Comparison of ENCODE assay signal across 26 cellular contexts in genomic region chr5:178765753-178766300, GRCh38.
"Had no signal": no experiment of that assay in that cellular context is flagged by ENCODE, and none has a peak within 500 bp of the region (broad histone marks: within the 10 kb centered on the region; RNA-seq: fewer than 3 reads in every experiment).

No MANE protein-coding gene starts in this region.

- H3K9me3 ChIP-seq: thoracic aorta, uterus had no signal

- H3K27ac Mint-ChIP-seq: activated CD4-positive, alpha-beta memory T cell treated with anti-CD3 and anti-CD28 coated beads, Interleukin-2, amount 10 ng/mL, durations not matched to agents 7 days and 5 days; activated CD4-positive, alpha-beta T cell treated with anti-CD3 and anti-CD28 coated beads, Interleukin-2, amount 10 ng/mL, durations not matched to agents 7 days and 5 days; activated naive CD4-positive, alpha-beta T cell treated with anti-CD3 and anti-CD28 coated beads, Interleukin-2, amount 50 U/mL, for 24 hours; activated naive CD8-positive, alpha-beta T cell treated with anti-CD3 and anti-CD28 coated beads, Interleukin-2, amount 50 U/mL, for 24 hours; activated T-cell treated with anti-CD3 and anti-CD28 coated beads, Interleukin-2, amount 50 U/mL, for 24 hours; natural killer cell; T-helper 17 cell had no signal

- DNase-seq: activated CD4-positive, alpha-beta memory T cell treated with anti-CD3 and anti-CD28 coated beads, Interleukin-2, amount 10 ng/mL, durations not matched to agents 7 days and 5 days; activated CD4-positive, alpha-beta T cell treated with anti-CD3 and anti-CD28 coated beads, Interleukin-2, amount 10 ng/mL, durations not matched to agents 7 days and 5 days; activated CD4-positive, CD25-positive, alpha-beta regulatory T cell treated with anti-CD3 and anti-CD28 coated beads, Interleukin-2, amount 50 U/mL, for 72 hours; activated CD8-positive, alpha-beta memory T cell treated with anti-CD3 and anti-CD28 coated beads, Interleukin-2, amount 50 U/mL, for 48 hours; activated naive CD8-positive, alpha-beta T cell treated with anti-CD3 and anti-CD28 coated beads, Interleukin-2, amount 50 U/mL, for 24 hours; activated T-cell treated with anti-CD3 and anti-CD28 coated beads, Interleukin-2, amount 50 U/mL, for 24 hours; amygdala; dorsolateral prefrontal cortex; effector memory CD4-positive, alpha-beta T cell; kidney glomerular epithelial cell; left lung; lower lobe of right lung; mesendoderm; natural killer cell; right cardiac atrium; stimulated activated CD4-positive, alpha-beta T cell treated with anti-CD3 and anti-CD28 coated beads, Interleukin-2, amount 100 ng/mL, for 48 hours; stimulated activated naive CD4-positive, alpha-beta T cell treated with Interleukin-2 at 50 U/mL for 16 hours; T-helper 17 cell; T1000; trophoblast cell; uterus; WERI-Rb-1 had no signal

- H3K27me3 ChIP-seq: dorsolateral prefrontal cortex, esophagus muscularis mucosa, left lung, uterus had no signal

- H3K36me3 Mint-ChIP-seq: activated naive CD4-positive, alpha-beta T cell treated with anti-CD3 and anti-CD28 coated beads, Interleukin-2, amount 50 U/mL, for 24 hours; natural killer cell had no signal

- H3K9me3 Mint-ChIP-seq: activated CD4-positive, alpha-beta T cell treated with anti-CD3 and anti-CD28 coated beads, Interleukin-2, amount 10 ng/mL, durations not matched to agents 7 days and 5 days; activated naive CD8-positive, alpha-beta T cell treated with anti-CD3 and anti-CD28 coated beads, Interleukin-2, amount 50 U/mL, for 24 hours; activated T-cell treated with anti-CD3 and anti-CD28 coated beads, Interleukin-2, amount 50 U/mL, for 24 hours; natural killer cell had no signal

- H3K4me1 Mint-ChIP-seq: activated CD4-positive, alpha-beta memory T cell treated with anti-CD3 and anti-CD28 coated beads, Interleukin-2, amount 10 ng/mL, durations not matched to agents 7 days and 5 days; activated CD4-positive, alpha-beta T cell treated with anti-CD3 and anti-CD28 coated beads, Interleukin-2, amount 10 ng/mL, durations not matched to agents 7 days and 5 days; activated naive CD4-positive, alpha-beta T cell treated with anti-CD3 and anti-CD28 coated beads, Interleukin-2, amount 50 U/mL, for 24 hours; activated naive CD8-positive, alpha-beta T cell treated with anti-CD3 and anti-CD28 coated beads, Interleukin-2, amount 50 U/mL, for 24 hours; natural killer cell had no signal

- H3K27ac ChIP-seq: coronary artery, dorsolateral prefrontal cortex, esophagus muscularis mucosa, left lung, lower lobe of right lung, thoracic aorta, uterus, WERI-Rb-1 had no signal

- ATAC-seq: activated naive CD8-positive, alpha-beta T cell treated with anti-CD3 and anti-CD28 coated beads, Interleukin-2, amount 50 U/mL, for 24 hours; left lung; lower lobe of right lung; natural killer cell; right cardiac atrium; T-helper 17 cell had no signal

- H3K4me3 ChIP-seq: coronary artery, dorsolateral prefrontal cortex, esophagus muscularis mucosa, left lung, lower lobe of right lung, thoracic aorta, uterus had no signal

- H3K4me3 Mint-ChIP-seq: activated CD4-positive, alpha-beta memory T cell treated with anti-CD3 and anti-CD28 coated beads, Interleukin-2, amount 10 ng/mL, durations not matched to agents 7 days and 5 days; activated CD4-positive, alpha-beta T cell treated with anti-CD3 and anti-CD28 coated beads, Interleukin-2, amount 10 ng/mL, durations not matched to agents 7 days and 5 days; activated naive CD4-positive, alpha-beta T cell treated with anti-CD3 and anti-CD28 coated beads, Interleukin-2, amount 50 U/mL, for 24 hours; activated naive CD8-positive, alpha-beta T cell treated with anti-CD3 and anti-CD28 coated beads, Interleukin-2, amount 50 U/mL, for 24 hours; activated T-cell treated with anti-CD3 and anti-CD28 coated beads, Interleukin-2, amount 50 U/mL, for 24 hours; natural killer cell; T-helper 17 cell had no signal

- H3K4me1 ChIP-seq: esophagus muscularis mucosa, left lung, lower lobe of right lung, uterus had no signal

- H3K27me3 Mint-ChIP-seq: activated CD4-positive, alpha-beta memory T cell treated with anti-CD3 and anti-CD28 coated beads, Interleukin-2, amount 10 ng/mL, durations not matched to agents 7 days and 5 days; activated CD4-positive, alpha-beta T cell treated with anti-CD3 and anti-CD28 coated beads, Interleukin-2, amount 10 ng/mL, durations not matched to agents 7 days and 5 days; activated naive CD4-positive, alpha-beta T cell treated with anti-CD3 and anti-CD28 coated beads, Interleukin-2, amount 50 U/mL, for 24 hours; activated naive CD8-positive, alpha-beta T cell treated with anti-CD3 and anti-CD28 coated beads, Interleukin-2, amount 50 U/mL, for 24 hours; activated T-cell treated with anti-CD3 and anti-CD28 coated beads, Interleukin-2, amount 50 U/mL, for 24 hours had no signal

- H3K36me3 ChIP-seq: esophagus muscularis mucosa, left lung, lower lobe of right lung, thoracic aorta, uterus, WERI-Rb-1 had no signal
